ENCODE assay signal across 14 cellular contexts in the genomic region with DNA sequence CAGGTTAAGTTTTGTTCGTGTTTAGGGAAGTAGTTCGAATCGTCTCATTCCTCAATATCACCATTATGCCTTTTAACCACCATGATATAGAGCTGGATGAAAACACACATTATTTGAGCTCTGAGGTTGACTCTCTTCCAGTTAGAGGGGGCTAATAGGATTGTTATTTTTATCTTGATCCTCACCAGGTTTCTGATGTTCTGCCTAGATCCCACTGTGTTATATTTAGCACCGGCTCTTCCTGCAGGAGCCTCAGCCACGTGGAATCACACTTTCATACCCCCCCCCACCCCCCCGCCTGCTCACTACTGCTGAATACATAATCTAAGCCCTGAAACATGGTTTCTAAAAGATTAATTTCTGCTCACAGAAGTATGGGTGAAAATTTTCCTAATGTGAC.
"Had no signal": no experiment of that assay in that cellular context is flagged by ENCODE, and none has a peak within 500 bp of the region (broad histone marks: within the 10 kb centered on the region; RNA-seq: fewer than 3 reads in every experiment).

No MANE protein-coding gene starts in this region.

- DNase-seq: activated CD4-positive, alpha-beta T cell treated with anti-CD3 and anti-CD28 coated beads, Interleukin-2, amount 10 ng/mL, durations not matched to agents 7 days and 5 days; activated CD4-positive, CD25-positive, alpha-beta regulatory T cell; activated naive CD4-positive, alpha-beta T cell treated with anti-CD3 and anti-CD28 coated beads, Interleukin-2, amount 10 ng/mL, durations not matched to agents 7 days and 5 days; activated T-cell treated with anti-CD3 and anti-CD28 coated beads for 4 hours; adrenal gland; left cardiac atrium; natural killer cell; sigmoid colon; stimulated activated CD4-positive, alpha-beta T cell treated with anti-CD3 and anti-CD28 coated beads, Interleukin-12 subunit alpha, Interleukin-12 subunit beta, amount 100 ng/mL, for 4 hours; stimulated activated naive CD4-positive, alpha-beta T cell treated with Interleukin-2 at 50 U/mL for 16 hours; trophoblast cell had no signal

- H3K36me3 Mint-ChIP-seq: activated naive CD4-positive, alpha-beta T cell treated with anti-CD3 and anti-CD28 coated beads, Interleukin-2, amount 10 ng/mL, durations not matched to agents 7 days and 5 days; natural killer cell had no signal

- H3K4me3 Mint-ChIP-seq: activated CD4-positive, alpha-beta T cell treated with anti-CD3 and anti-CD28 coated beads, Interleukin-2, amount 10 ng/mL, durations not matched to agents 7 days and 5 days; activated naive CD4-positive, alpha-beta T cell treated with anti-CD3 and anti-CD28 coated beads, Interleukin-2, amount 10 ng/mL, durations not matched to agents 7 days and 5 days; activated T-helper 17 cell treated with anti-CD3 and anti-CD28 coated beads, Interleukin-2, amount 50 U/mL, for 72 hours; dendritic cell treated with granulocyte-macrophage colony-stimulating factor and Interleukin-4, amounts not matched to agents 40 ng/mL and 50 ng/mL, for 4 days; natural killer cell had no signal

- H3K27me3 Mint-ChIP-seq: activated CD4-positive, alpha-beta T cell treated with anti-CD3 and anti-CD28 coated beads, Interleukin-2, amount 10 ng/mL, durations not matched to agents 7 days and 5 days; activated naive CD4-positive, alpha-beta T cell treated with anti-CD3 and anti-CD28 coated beads, Interleukin-2, amount 10 ng/mL, durations not matched to agents 7 days and 5 days; dendritic cell treated with granulocyte-macrophage colony-stimulating factor and Interleukin-4, amounts not matched to agents 40 ng/mL and 50 ng/mL, for 4 days had no signal

- H3K27ac Mint-ChIP-seq: activated CD4-positive, alpha-beta T cell treated with anti-CD3 and anti-CD28 coated beads, Interleukin-2, amount 10 ng/mL, durations not matched to agents 7 days and 5 days; activated naive CD4-positive, alpha-beta T cell treated with anti-CD3 and anti-CD28 coated beads, Interleukin-2, amount 10 ng/mL, durations not matched to agents 7 days and 5 days; activated T-helper 17 cell treated with anti-CD3 and anti-CD28 coated beads, Interleukin-2, amount 50 U/mL, for 72 hours; dendritic cell treated with granulocyte-macrophage colony-stimulating factor and Interleukin-4, amounts not matched to agents 40 ng/mL and 50 ng/mL, for 4 days; natural killer cell had no signal

- H3K4me1 Mint-ChIP-seq: activated CD4-positive, alpha-beta T cell treated with anti-CD3 and anti-CD28 coated beads, Interleukin-2, amount 10 ng/mL, durations not matched to agents 7 days and 5 days; activated naive CD4-positive, alpha-beta T cell treated with anti-CD3 and anti-CD28 coated beads, Interleukin-2, amount 10 ng/mL, durations not matched to agents 7 days and 5 days; activated T-helper 17 cell treated with anti-CD3 and anti-CD28 coated beads, Interleukin-2, amount 50 U/mL, for 72 hours; natural killer cell had no signal

- ATAC-seq: activated T-helper 17 cell treated with anti-CD3 and anti-CD28 coated beads, Interleukin-2, amount 50 U/mL, for 72 hours; esophagus mucosa; left cardiac atrium; natural killer cell had no signal

- H3K9me3 Mint-ChIP-seq: activated naive CD4-positive, alpha-beta T cell treated with anti-CD3 and anti-CD28 coated beads, Interleukin-2, amount 10 ng/mL, durations not matched to agents 7 days and 5 days; dendritic cell treated with granulocyte-macrophage colony-stimulating factor and Interleukin-4, amounts not matched to agents 40 ng/mL and 50 ng/mL, for 4 days had no signal
